12 cellular contexts compared by ENCODE assay signal in genomic region chr6:166151798-166152197, GRCh38. TPM values are rescaled to one million over a fixed set of nuclear protein-coding genes. Genes with fewer than 3 reads are reported as not detected.
"Had no signal": no experiment of that assay in that cellular context is flagged by ENCODE, and none has a peak within 500 bp of the region (broad histone marks: within the 10 kb centered on the region; RNA-seq: fewer than 3 reads in every experiment).

No MANE protein-coding gene starts in this region.

- H3K27ac Mint-ChIP-seq: GM23338, H9, HFFc6 had no signal

- H3K9me3 ChIP-seq: HAP-1 had no signal

- DNase-seq: GM23248, GOT3, H7, H9, HCEC 1CT, HFFc6 had no signal

- H2AFZ ChIP-seq: GM23248, GM23338 had no signal

- H3K27ac ChIP-seq: GM23248 had no signal

- H3K9ac ChIP-seq: GM23248 had no signal

- H3K36me3 ChIP-seq: HAP-1 had no signal

- H3K4me3 ChIP-seq: GM23248, GM23338, HAP-1 had no signal

- H3K4me3 Mint-ChIP-seq: GM23338, H9, HFFc6 had no signal

- FAIRE-seq: H1, H54 had no signal

- ATAC-seq: GM23338, HCT116 had no signal

- H3K4me1 ChIP-seq: HAP-1 had no signal

- H3K4me2 ChIP-seq: GM23338 had no signal

- H3K4me1 Mint-ChIP-seq: GM23338, H9 had no signal

RNA-seq across cellular contexts. Expression of gene TBXT, which starts 15.9 kb away (rescaled TPM):
- total RNA-seq: GM23248, GM23338, H4, HFFc6 had no signal
- polyA plus RNA-seq: GM23248 had no signal
